8 cellular contexts compared by ENCODE assay signal in genomic region chr1:41917051-41917530, GRCh38. TPM values are rescaled to one million over a fixed set of nuclear protein-coding genes. Genes with fewer than 3 reads are reported as not detected.
A peak's percentile ranks its signal among the peaks of the same experiment; 100 is the strongest.
DNase-seq lines count a peak whose midpoint lies in the region; ATAC-seq and TF ChIP-seq lines count a peak whose summit lies in the region.

No MANE protein-coding gene starts in this region.

- intact Hi-C loops in left lung (cut with DNase I): no loop called here

- TF ChIP-seq CTCF in left lung (IDR thresholded peaks at IDR 0.05) (no peak), suprapubic skin (IDR thresholded peaks at IDR 0.05) (no peak), foreskin fibroblast (IDR thresholded peaks at IDR 0.05; ENCODE audit: low read depth, low read length) (no peak)

- H3K36me3 Mint-ChIP-seq in activated naive CD4-positive, alpha-beta T cell treated with anti-CD3 and anti-CD28 coated beads, Interleukin-2, amount 10 ng/mL, durations not matched to agents 7 days and 5 days: peaks cover 15% of the 10 kb centered on the region
- peaks cover 2% of the 10 kb centered on the region for H3K36me3 Mint-ChIP-seq in activated naive CD8-positive, alpha-beta T cell treated with anti-CD3 and anti-CD28 coated beads, Interleukin-2, amount 50 U/mL, for 24 hours (ENCODE audit: low read depth)

- no peak for DNase-seq in activated naive CD4-positive, alpha-beta T cell treated with anti-CD3 and anti-CD28 coated beads, Interleukin-2, amount 10 ng/mL, durations not matched to agents 7 days and 5 days
- no peak for DNase-seq in activated naive CD4-positive, alpha-beta T cell treated with anti-CD3 and anti-CD28 coated beads, Interleukin-2, amount 50 U/mL, for 16 hours
- DNase-seq in activated naive CD8-positive, alpha-beta T cell treated with anti-CD3 and anti-CD28 coated beads, Interleukin-2, amount 50 U/mL, for 24 hours: no peak
- DNase-seq in left lung: no peak
- DNase-seq in suprapubic skin (ENCODE audit: low spot score in 2 of 2): no peak
- no peak for DNase-seq in ecto neural progenitor cell (ENCODE audit: low spot score)
- DNase-seq in foreskin fibroblast: no peak

- H3K4me1 ChIP-seq in left lung (peaks cover 6 to 44% of the 10 kb centered on the region in 2 donors), suprapubic skin (peaks cover 32% of the 10 kb centered on the region)

- peak overlapping the region; percentile 92 for H3K27ac Mint-ChIP-seq in activated naive CD4-positive, alpha-beta T cell treated with anti-CD3 and anti-CD28 coated beads, Interleukin-2, amount 10 ng/mL, durations not matched to agents 7 days and 5 days
- H3K27ac Mint-ChIP-seq in activated naive CD8-positive, alpha-beta T cell treated with anti-CD3 and anti-CD28 coated beads, Interleukin-2, amount 50 U/mL, for 24 hours: no peak overlapping the region

- TF ChIP-seq EP300 in suprapubic skin (IDR thresholded peaks at IDR 0.05): no peak

- H3K9me3 ChIP-seq in left lung (no peaks in the 10 kb centered on the region), suprapubic skin (no peaks in the 10 kb centered on the region)

- H3K36me3 ChIP-seq in left lung: no peaks in the 10 kb centered on the region
- H3K36me3 ChIP-seq in suprapubic skin: no peaks in the 10 kb centered on the region

- H3K4me3 ChIP-seq in left lung (peak overlapping the region; percentile 52 to 55), suprapubic skin (peak overlapping the region; percentile 60), foreskin fibroblast (ENCODE audit: low read depth in 1 of 2, low read length in 2 of 2) (no peak overlapping the region)

- CTCF ChIA-PET in activated naive CD4-positive, alpha-beta T cell treated with anti-CD3 and anti-CD28 coated beads, Interleukin-2, amount 10 ng/mL, durations not matched to agents 7 days and 5 days (lab: Charles Lee): interaction anchor here (0.7 to 2.4 kb wide), 4 partner anchors 23 to 105 kb away, joined by 3 to 13 read pairs (median 7); no protein-coding TSS in a partner anchor

- ATAC-seq in activated naive CD8-positive, alpha-beta T cell treated with anti-CD3 and anti-CD28 coated beads, Interleukin-2, amount 50 U/mL, for 24 hours: no peak
- ATAC-seq in left lung (no peak), GM21390 (IDR thresholded peaks at IDR 0.05; ENCODE audit: unreplicated experiment) (no peak)

- no peaks in the 10 kb centered on the region for H3K27me3 Mint-ChIP-seq in activated naive CD4-positive, alpha-beta T cell treated with anti-CD3 and anti-CD28 coated beads, Interleukin-2, amount 10 ng/mL, durations not matched to agents 7 days and 5 days
- peaks cover 2% of the 10 kb centered on the region for H3K27me3 Mint-ChIP-seq in activated naive CD8-positive, alpha-beta T cell treated with anti-CD3 and anti-CD28 coated beads, Interleukin-2, amount 50 U/mL, for 24 hours

- TF ChIP-seq POLR2A in suprapubic skin (IDR thresholded peaks at IDR 0.05): no peak

- peaks cover 89% of the 10 kb centered on the region for H3K4me1 Mint-ChIP-seq in activated naive CD4-positive, alpha-beta T cell treated with anti-CD3 and anti-CD28 coated beads, Interleukin-2, amount 10 ng/mL, durations not matched to agents 7 days and 5 days
- H3K4me1 Mint-ChIP-seq in activated naive CD8-positive, alpha-beta T cell treated with anti-CD3 and anti-CD28 coated beads, Interleukin-2, amount 50 U/mL, for 24 hours: peaks cover 74% of the 10 kb centered on the region

- H3K27me3 ChIP-seq in left lung: peaks cover 0 to 34% of the 10 kb centered on the region in 2 donors
- no peaks in the 10 kb centered on the region for H3K27me3 ChIP-seq in suprapubic skin

- peak overlapping the region in 1 of 2 donors; percentile 25 for H3K27ac ChIP-seq in left lung
- no peak overlapping the region for H3K27ac ChIP-seq in suprapubic skin

- peaks cover 6% of the 10 kb centered on the region for H3K9me3 Mint-ChIP-seq in activated naive CD4-positive, alpha-beta T cell treated with anti-CD3 and anti-CD28 coated beads, Interleukin-2, amount 10 ng/mL, durations not matched to agents 7 days and 5 days
- no peaks in the 10 kb centered on the region for H3K9me3 Mint-ChIP-seq in activated naive CD8-positive, alpha-beta T cell treated with anti-CD3 and anti-CD28 coated beads, Interleukin-2, amount 50 U/mL, for 24 hours

- H3K4me3 Mint-ChIP-seq in activated naive CD4-positive, alpha-beta T cell treated with anti-CD3 and anti-CD28 coated beads, Interleukin-2, amount 10 ng/mL, durations not matched to agents 7 days and 5 days: peak overlapping the region; percentile 87
- peak overlapping the region; percentile 71 for H3K4me3 Mint-ChIP-seq in activated naive CD8-positive, alpha-beta T cell treated with anti-CD3 and anti-CD28 coated beads, Interleukin-2, amount 50 U/mL, for 24 hours

- 64% methylated on average over 8 of the region's 8 CpGs for WGBS in suprapubic skin

RNA-seq across cellular contexts. Expression of gene HIVEP3, which starts 1.6 kb away (rescaled TPM):
- 10 to 100 TPM in 1 of 2 donors, 1 to 10 TPM in 1; 9.8 to 15.6 TPM for total RNA-seq in left lung
- total RNA-seq in suprapubic skin: 10 to 100 TPM; 11.3 to 23.9 (median 18.3) TPM

Comparison
In these comparisons a context has a peak if more than half of its experiments do, and no peak if none do; other contexts are left out.
1. H3K4me3 ChIP-seq: peak in left lung (2 of 2) and suprapubic skin (single experiment); none in foreskin fibroblast (0 of 2).